In the genomic region with DNA sequence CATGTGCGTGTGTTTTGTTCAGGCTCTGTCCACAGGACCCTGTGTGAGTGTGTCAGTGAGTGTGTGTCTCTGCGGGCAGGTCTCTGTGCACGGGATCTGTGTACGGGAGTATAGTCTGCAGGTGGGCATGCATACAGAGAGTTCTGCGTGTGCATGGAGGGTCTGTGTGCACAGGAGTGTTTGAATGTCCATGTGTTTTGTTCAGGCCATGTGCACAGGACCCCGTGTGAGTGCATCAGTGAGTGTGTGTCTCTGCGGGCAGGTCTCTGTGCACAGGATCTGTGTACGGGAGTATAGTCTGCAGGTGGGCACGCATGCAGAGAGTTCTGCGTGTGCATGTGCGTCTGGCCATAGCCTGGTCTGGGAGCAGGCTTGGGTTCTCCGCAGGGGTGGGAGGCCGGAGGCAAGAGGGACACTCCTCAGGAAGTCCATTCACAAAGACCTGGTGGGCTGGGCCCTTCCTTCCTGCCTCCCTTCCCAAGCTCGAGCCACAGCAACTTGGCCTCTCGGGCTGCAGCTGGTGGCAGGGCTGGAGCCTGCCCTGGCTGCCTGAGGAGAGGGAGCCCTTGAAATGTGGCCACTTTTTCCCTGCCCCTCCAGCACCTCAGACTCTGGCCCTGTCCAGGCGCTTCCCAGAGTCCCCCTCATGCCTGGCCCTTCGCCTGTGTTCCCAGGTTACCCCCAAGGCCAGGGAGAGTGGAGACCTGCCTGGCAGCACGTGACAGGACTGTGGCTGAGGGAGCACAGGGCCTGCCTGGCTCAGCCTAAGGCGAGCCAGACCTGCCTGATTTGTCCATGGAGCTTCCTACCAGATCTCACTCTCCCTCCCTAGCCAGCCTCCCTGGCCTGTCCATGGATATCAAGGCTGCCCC, we compare ENCODE assay signal across 1 cellular context.
TF ChIP-seq lines count a peak whose summit lies in the region.

No MANE protein-coding gene starts in this region.

TF ChIP-seq in HepG2, 621 proteins besides CTCF, POLR2A, EP300 and RAD21 (continued from another document):
- no peak for TF ChIP-seq JDP2 (CRISPR knock-in tag; IDR thresholded peaks at IDR 0.05; ENCODE audit: borderline replicate concordance)
- TF ChIP-seq ZNF652 (CRISPR knock-in tag; IDR thresholded peaks at IDR 0.05; ENCODE audit: borderline replicate concordance, low read depth): no peak
- 0 out of 2 replicates have a peak, but pooled peaks have one; percentile 42 for TF ChIP-seq GLMP (CRISPR knock-in tag; IDR thresholded peaks at IDR 0.05; ENCODE audit: borderline replicate concordance)
- TF ChIP-seq ZNF512B (CRISPR knock-in tag; IDR thresholded peaks at IDR 0.05; ENCODE audit: borderline replicate concordance): no peak
- TF ChIP-seq SKI (IDR thresholded peaks at IDR 0.05; ENCODE audit: partially characterized antibody): no peak
- TF ChIP-seq ZNF260 (CRISPR knock-in tag; IDR thresholded peaks at IDR 0.05; ENCODE audit: borderline replicate concordance, low read depth): no peak
- no peak for TF ChIP-seq ZBTB7B (CRISPR knock-in tag; IDR thresholded peaks at IDR 0.05)
- TF ChIP-seq, protein P1, sequence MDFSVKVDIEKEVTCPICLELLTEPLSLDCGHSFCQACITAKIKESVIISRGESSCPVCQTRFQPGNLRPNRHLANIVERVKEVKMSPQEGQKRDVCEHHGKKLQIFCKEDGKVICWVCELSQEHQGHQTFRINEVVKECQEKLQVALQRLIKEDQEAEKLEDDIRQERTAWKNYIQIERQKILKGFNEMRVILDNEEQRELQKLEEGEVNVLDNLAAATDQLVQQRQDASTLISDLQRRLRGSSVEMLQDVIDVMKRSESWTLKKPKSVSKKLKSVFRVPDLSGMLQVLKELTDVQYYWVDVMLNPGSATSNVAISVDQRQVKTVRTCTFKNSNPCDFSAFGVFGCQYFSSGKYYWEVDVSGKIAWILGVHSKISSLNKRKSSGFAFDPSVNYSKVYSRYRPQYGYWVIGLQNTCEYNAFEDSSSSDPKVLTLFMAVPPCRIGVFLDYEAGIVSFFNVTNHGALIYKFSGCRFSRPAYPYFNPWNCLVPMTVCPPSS (IDR thresholded peaks at IDR 0.05): no peak
- TF ChIP-seq PPARG (CRISPR knock-in tag; conservative IDR thresholded peaks at IDR 0.05): no peak
- TF ChIP-seq, protein P2, sequence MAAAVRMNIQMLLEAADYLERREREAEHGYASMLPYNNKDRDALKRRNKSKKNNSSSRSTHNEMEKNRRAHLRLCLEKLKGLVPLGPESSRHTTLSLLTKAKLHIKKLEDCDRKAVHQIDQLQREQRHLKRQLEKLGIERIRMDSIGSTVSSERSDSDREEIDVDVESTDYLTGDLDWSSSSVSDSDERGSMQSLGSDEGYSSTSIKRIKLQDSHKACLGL (CRISPR knock-in tag; IDR thresholded peaks at IDR 0.05): no peak
- TF ChIP-seq PHB2 (IDR thresholded peaks at IDR 0.05; ENCODE audit: partially characterized antibody): no peak
- TF ChIP-seq ZSCAN9 (CRISPR knock-in tag; IDR thresholded peaks at IDR 0.05; ENCODE audit: borderline replicate concordance): 0 out of 2 replicates have a peak, but pooled peaks have one; percentile 37
- TF ChIP-seq PBX2 (CRISPR knock-in tag; IDR thresholded peaks at IDR 0.05): no peak
- 0 out of 2 replicates have a peak, but pooled peaks have one; percentile 91 for TF ChIP-seq ZNF724P (CRISPR knock-in tag; IDR thresholded peaks at IDR 0.05; ENCODE audit: borderline replicate concordance)
- TF ChIP-seq SYNCRIP (IDR thresholded peaks at IDR 0.05; ENCODE audit: insufficient read depth, low read depth, low read length): no peak
- TF ChIP-seq, protein P3, sequence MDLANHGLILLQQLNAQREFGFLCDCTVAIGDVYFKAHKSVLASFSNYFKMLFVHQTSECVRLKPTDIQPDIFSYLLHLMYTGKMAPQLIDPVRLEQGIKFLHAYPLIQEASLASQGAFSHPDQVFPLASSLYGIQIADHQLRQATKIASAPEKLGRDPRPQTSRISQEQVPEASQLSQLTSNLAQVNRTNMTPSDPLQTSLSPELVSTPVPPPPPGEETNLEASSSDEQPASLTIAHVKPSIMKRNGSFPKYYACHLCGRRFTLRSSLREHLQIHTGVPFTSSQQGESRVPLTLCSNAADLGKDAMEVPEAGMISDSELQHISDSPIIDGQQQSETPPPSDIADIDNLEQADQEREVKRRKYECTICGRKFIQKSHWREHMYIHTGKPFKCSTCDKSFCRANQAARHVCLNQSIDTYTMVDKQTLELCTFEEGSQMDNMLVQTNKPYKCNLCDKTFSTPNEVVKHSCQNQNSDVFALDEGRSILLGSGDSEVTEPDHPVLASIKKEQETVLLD (CRISPR knock-in tag; IDR thresholded peaks at IDR 0.05; ENCODE audit: low read depth): 0 out of 2 replicates have a peak, but pooled peaks have one; percentile 21
- TF ChIP-seq GZF1 (CRISPR knock-in tag; IDR thresholded peaks at IDR 0.05): no peak
- no peak for TF ChIP-seq SRSF1 (optimal IDR thresholded peaks at IDR 0.05; ENCODE audit: low read depth, low read length)
- 0 out of 2 replicates have a peak, but pooled peaks have one; percentile 19 for TF ChIP-seq ZNF782 (CRISPR knock-in tag; IDR thresholded peaks at IDR 0.05; ENCODE audit: borderline replicate concordance)
- no peak for TF ChIP-seq HMG20A (CRISPR knock-in tag; IDR thresholded peaks at IDR 0.05; ENCODE audit: borderline replicate concordance)
- TF ChIP-seq RXRA (CRISPR knock-in tag; IDR thresholded peaks at IDR 0.05): no peak; the same call in 1 of the 2 replicates
- TF ChIP-seq SSRP1 (CRISPR knock-in tag; IDR thresholded peaks at IDR 0.05): no peak
- TF ChIP-seq ZNF761 (CRISPR knock-in tag; conservative IDR thresholded peaks at IDR 0.05): no peak
- no peak for TF ChIP-seq TEAD3 (CRISPR knock-in tag; optimal IDR thresholded peaks at IDR 0.05; ENCODE audit: borderline replicate concordance)
- TF ChIP-seq AGO2 (optimal IDR thresholded peaks at IDR 0.05; ENCODE audit: low read depth, low read length): no peak
- TF ChIP-seq KLF6 (CRISPR knock-in tag; IDR thresholded peaks at IDR 0.05): no peak
- TF ChIP-seq EED (CRISPR knock-in tag; IDR thresholded peaks at IDR 0.05): peak; percentile 90
- TF ChIP-seq ZNF121 (CRISPR knock-in tag; IDR thresholded peaks at IDR 0.05): no peak
- no peak for TF ChIP-seq MAF1 (CRISPR knock-in tag; IDR thresholded peaks at IDR 0.05; ENCODE audit: borderline replicate concordance)
- TF ChIP-seq GATAD1 (CRISPR knock-in tag; IDR thresholded peaks at IDR 0.05): no peak
- TF ChIP-seq ZNF335 (CRISPR knock-in tag; IDR thresholded peaks at IDR 0.05): no peak
- peak; percentile 71; the same call in 1 of the 2 replicates for TF ChIP-seq ZNF569 (CRISPR knock-in tag; IDR thresholded peaks at IDR 0.05; ENCODE audit: borderline replicate concordance)
- TF ChIP-seq, protein P4, sequence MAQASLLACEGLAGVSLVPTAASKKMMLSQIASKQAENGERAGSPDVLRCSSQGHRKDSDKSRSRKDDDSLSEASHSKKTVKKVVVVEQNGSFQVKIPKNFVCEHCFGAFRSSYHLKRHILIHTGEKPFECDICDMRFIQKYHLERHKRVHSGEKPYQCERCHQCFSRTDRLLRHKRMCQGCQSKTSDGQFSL (CRISPR knock-in tag; IDR thresholded peaks at IDR 0.05): peak; percentile 85
